1 cellular context compared by ENCODE assay signal in the genomic region with DNA sequence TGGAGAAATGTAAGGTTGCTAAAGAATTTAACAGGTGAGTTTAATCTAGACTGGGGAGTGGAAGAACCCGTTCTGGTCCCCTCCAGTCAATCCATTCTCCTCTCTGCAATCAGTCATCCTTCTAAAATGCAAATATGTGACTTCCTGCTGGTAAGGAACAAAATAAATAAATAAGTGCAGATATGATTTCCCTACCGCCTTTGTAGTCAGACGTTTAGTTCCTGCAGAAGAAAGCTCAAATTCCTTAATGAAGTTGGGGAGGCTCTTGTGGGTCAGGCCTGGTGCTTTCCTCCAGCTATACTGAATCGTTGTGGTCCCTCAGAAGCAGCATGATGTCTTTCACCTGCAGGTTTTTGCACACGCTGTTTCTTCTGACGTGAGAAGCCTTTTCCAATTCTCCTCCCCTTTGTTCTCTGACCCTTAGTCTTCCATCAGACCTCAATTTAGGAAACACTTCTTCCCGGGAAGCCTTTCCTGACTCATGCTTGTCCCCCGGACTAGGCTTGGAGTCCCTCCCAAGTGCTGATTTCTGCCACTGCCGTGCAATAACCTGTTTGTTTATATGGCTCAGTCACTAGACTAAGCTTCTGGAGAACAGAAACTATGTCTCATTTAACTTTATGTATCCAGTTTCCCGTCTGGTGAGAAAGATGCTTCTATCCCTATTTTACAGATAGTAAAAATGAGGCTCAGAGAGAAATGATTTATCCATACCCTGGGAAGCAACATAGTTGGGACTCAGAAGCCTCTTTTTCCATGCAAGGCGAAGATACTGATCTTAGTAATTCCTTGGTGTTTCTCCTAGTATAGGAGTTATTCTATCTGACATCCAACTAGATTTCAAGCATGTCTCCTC.
TF ChIP-seq lines count a peak whose summit lies in the region.

No MANE protein-coding gene starts in this region.

TF ChIP-seq in H1, 55 proteins besides CTCF, POLR2A, EP300 and RAD21:
- TF ChIP-seq GABPA (IDR thresholded peaks at IDR 0.05; ENCODE audit: borderline replicate concordance, insufficient read depth, low read length) (no peak), MAFK (IDR thresholded peaks at IDR 0.05; ENCODE audit: low read depth, low read length) (no peak), JUND (IDR thresholded peaks at IDR 0.05; ENCODE audit: low read length) (no peak), RBBP5 (IDR thresholded peaks at IDR 0.05; ENCODE audit: borderline replicate concordance, low read depth, low read length) (no peak)
